In genomic region chr15:40340038-40340739, GRCh38 we compare ENCODE assay signal across 1 cellular context.
TF ChIP-seq lines count a peak whose summit lies in the region.

No MANE protein-coding gene starts in this region.

TF ChIP-seq in HepG2, 621 proteins besides CTCF, POLR2A, EP300 and RAD21 (continued from another document and continues in another):
- TF ChIP-seq ZNF691 (CRISPR knock-in tag; IDR thresholded peaks at IDR 0.05; ENCODE audit: borderline replicate concordance, low read depth) = no peak
- TF ChIP-seq SATB2 (CRISPR knock-in tag; IDR thresholded peaks at IDR 0.05) = no peak
- no peak for TF ChIP-seq ZNF180 (CRISPR knock-in tag; IDR thresholded peaks at IDR 0.05; ENCODE audit: borderline replicate concordance, low read depth)
- TF ChIP-seq MTF2 (CRISPR knock-in tag; IDR thresholded peaks at IDR 0.05; ENCODE audit: borderline replicate concordance) = no peak
- no peak for TF ChIP-seq KAT7 (CRISPR knock-in tag; IDR thresholded peaks at IDR 0.05; ENCODE audit: borderline replicate concordance)
- no peak for TF ChIP-seq NR2F1 (CRISPR knock-in tag; IDR thresholded peaks at IDR 0.05)
- no peak for TF ChIP-seq RBFOX2 (IDR thresholded peaks at IDR 0.05; ENCODE audit: low read depth, low read length)
- 0 out of 2 replicates have a peak, but pooled peaks have one; percentile 21 for TF ChIP-seq MTF1 (CRISPR knock-in tag; IDR thresholded peaks at IDR 0.05)
- no peak for TF ChIP-seq NR0B2 (CRISPR knock-in tag; IDR thresholded peaks at IDR 0.05)
- TF ChIP-seq NFATC3 (CRISPR knock-in tag; IDR thresholded peaks at IDR 0.05) = no peak
- TF ChIP-seq NR2C2 (CRISPR knock-in tag; IDR thresholded peaks at IDR 0.05; ENCODE audit: borderline replicate concordance) = no peak
- TF ChIP-seq TERF1 (CRISPR knock-in tag; IDR thresholded peaks at IDR 0.05) = no peak
- TF ChIP-seq ZSCAN9 (CRISPR knock-in tag; IDR thresholded peaks at IDR 0.05; ENCODE audit: borderline replicate concordance) = no peak
- TF ChIP-seq SIN3A (IDR thresholded peaks at IDR 0.05; ENCODE audit: borderline replicate concordance, low read depth, low read length) = no peak
- TF ChIP-seq HOXD1 (CRISPR knock-in tag; IDR thresholded peaks at IDR 0.05) = no peak
- TF ChIP-seq ZNF660 (CRISPR knock-in tag; IDR thresholded peaks at IDR 0.05; ENCODE audit: borderline replicate concordance, low read depth) = no peak
- TF ChIP-seq ZNF704 (CRISPR knock-in tag; IDR thresholded peaks at IDR 0.05; ENCODE audit: borderline replicate concordance) = no peak
- no peak for TF ChIP-seq E2F5 (CRISPR knock-in tag; conservative IDR thresholded peaks at IDR 0.05)
- no peak for TF ChIP-seq ZBTB20 (CRISPR knock-in tag; IDR thresholded peaks at IDR 0.05; ENCODE audit: borderline replicate concordance, low read depth)
- TF ChIP-seq GRHL1 (CRISPR knock-in tag; conservative IDR thresholded peaks at IDR 0.05) = no peak
- peak; percentile 45; the same call in 1 of the 2 replicates for TF ChIP-seq ZNF710 (CRISPR knock-in tag; IDR thresholded peaks at IDR 0.05; ENCODE audit: borderline replicate concordance)
- no peak for TF ChIP-seq ZFP82 (CRISPR knock-in tag; IDR thresholded peaks at IDR 0.05; ENCODE audit: borderline replicate concordance)
- TF ChIP-seq HMGXB4 (CRISPR knock-in tag; IDR thresholded peaks at IDR 0.05; ENCODE audit: borderline replicate concordance in 1 of 2, low read depth in 1 of 2) = peak; percentile 2 to 68; a peak in 2 of 4 replicates
- no peak for TF ChIP-seq TFAP4 (IDR thresholded peaks at IDR 0.05; ENCODE audit: borderline replicate concordance, low read depth)
- TF ChIP-seq MLLT10 (CRISPR knock-in tag; IDR thresholded peaks at IDR 0.05) = no peak
- TF ChIP-seq KLF15 (CRISPR knock-in tag; IDR thresholded peaks at IDR 0.05; ENCODE audit: borderline replicate concordance) = no peak
- no peak for TF ChIP-seq REXO4 (CRISPR knock-in tag; IDR thresholded peaks at IDR 0.05; ENCODE audit: borderline replicate concordance)
- no peak for TF ChIP-seq TRAFD1 (CRISPR knock-in tag; IDR thresholded peaks at IDR 0.05; ENCODE audit: borderline replicate concordance)
- no peak for TF ChIP-seq HOMEZ (CRISPR knock-in tag; IDR thresholded peaks at IDR 0.05; ENCODE audit: low read depth)
- TF ChIP-seq ISL2 (CRISPR knock-in tag; IDR thresholded peaks at IDR 0.05) = no peak
- TF ChIP-seq ZNF83 (CRISPR knock-in tag; IDR thresholded peaks at IDR 0.05; ENCODE audit: borderline replicate concordance) = no peak
- TF ChIP-seq ZSCAN21 (CRISPR knock-in tag; IDR thresholded peaks at IDR 0.05; ENCODE audit: borderline replicate concordance) = 0 out of 2 replicates have a peak, but pooled peaks have one; percentile 28
- TF ChIP-seq ELF4 (CRISPR knock-in tag; IDR thresholded peaks at IDR 0.05; ENCODE audit: borderline replicate concordance) = no peak
- no peak for TF ChIP-seq PRDM4 (CRISPR knock-in tag; IDR thresholded peaks at IDR 0.05; ENCODE audit: borderline replicate concordance)
- TF ChIP-seq DPF2 (CRISPR knock-in tag; IDR thresholded peaks at IDR 0.05; ENCODE audit: borderline replicate concordance, low read depth) = no peak
- no peak for TF ChIP-seq ZNF460 (CRISPR knock-in tag; IDR thresholded peaks at IDR 0.05; ENCODE audit: borderline replicate concordance)
- TF ChIP-seq CHCHD3 (CRISPR knock-in tag; IDR thresholded peaks at IDR 0.05) = no peak
- no peak for TF ChIP-seq PHF20 (CRISPR knock-in tag; IDR thresholded peaks at IDR 0.05)
- no peak for TF ChIP-seq RFX1 (IDR thresholded peaks at IDR 0.05)
- TF ChIP-seq SUZ12 (IDR thresholded peaks at IDR 0.05; ENCODE audit: low read depth, low read length) = no peak
- TF ChIP-seq ZNF496 (CRISPR knock-in tag; IDR thresholded peaks at IDR 0.05; ENCODE audit: insufficient replicate concordance) = no peak
- TF ChIP-seq ATF6 (CRISPR knock-in tag; conservative IDR thresholded peaks at IDR 0.05) = no peak
